In the genomic region with DNA sequence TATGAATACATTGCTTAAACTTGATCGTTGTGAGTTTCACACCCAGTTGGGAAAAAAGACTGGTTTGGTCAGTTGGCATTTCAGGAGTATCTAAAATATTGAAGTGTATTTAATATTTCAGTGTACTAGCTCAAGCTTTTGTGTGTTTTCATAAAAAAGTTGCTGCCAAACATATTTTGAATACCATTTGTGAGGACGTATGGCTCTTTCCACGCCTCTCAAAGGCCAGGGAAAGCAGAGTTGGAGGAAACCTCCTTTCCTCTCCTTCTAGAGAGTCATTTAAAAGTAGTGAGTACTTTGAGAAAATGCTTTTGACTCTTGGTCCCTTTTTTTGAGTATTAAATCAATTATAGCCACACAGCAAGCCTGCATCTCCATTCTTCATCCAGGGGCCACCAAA, we compare ENCODE assay signal across 14 cellular contexts.
"Had no signal": no experiment of that assay in that cellular context is flagged by ENCODE, and none has a peak within 500 bp of the region (broad histone marks: within the 10 kb centered on the region; RNA-seq: fewer than 3 reads in every experiment).

No MANE protein-coding gene starts in this region.

- H3K4me3 Mint-ChIP-seq: central memory CD8-positive, alpha-beta T cell; nephron progenitor cell; stimulated activated naive B cell treated with anti-CD40 and anti-IgM and Interleukin-4, amounts not matched to agents 10 μg/mL and 1 μg/mL and 100 μg/mL, for 72 hours had no signal

- H3K4me1 Mint-ChIP-seq: central memory CD8-positive, alpha-beta T cell had no signal

- ATAC-seq: activated naive CD4-positive, alpha-beta T cell treated with anti-CD3 and anti-CD28 coated beads, Interleukin-2, amount 50 U/mL, for 72 hours; body of pancreas; left lobe of liver; stimulated activated naive B cell treated with anti-CD40 and anti-IgM and Interleukin-4, amounts not matched to agents 10 μg/mL and 1 μg/mL and 100 μg/mL, for 72 hours had no signal

- H3K9me3 Mint-ChIP-seq: central memory CD8-positive, alpha-beta T cell had no signal

- H3K27me3 Mint-ChIP-seq: central memory CD8-positive, alpha-beta T cell; stimulated activated naive B cell treated with anti-CD40 and anti-IgM and Interleukin-4, amounts not matched to agents 10 μg/mL and 1 μg/mL and 100 μg/mL, for 72 hours had no signal

- H3K27ac Mint-ChIP-seq: activated naive CD4-positive, alpha-beta T cell treated with anti-CD3 and anti-CD28 coated beads, Interleukin-2, amount 50 U/mL, for 72 hours; nephron progenitor cell; stimulated activated naive B cell treated with anti-CD40 and anti-IgM and Interleukin-4, amounts not matched to agents 10 μg/mL and 1 μg/mL and 100 μg/mL, for 72 hours had no signal

- H3K4me1 ChIP-seq: body of pancreas had no signal

- FAIRE-seq: keratinocyte had no signal

- H3K9me3 ChIP-seq: body of pancreas had no signal

- H3K27ac ChIP-seq: body of pancreas, hepatocyte had no signal

- H3K27me3 ChIP-seq: body of pancreas, hepatocyte had no signal

- DNase-seq: activated gamma-delta T cell treated with Interleukin-2 at 50 U/mL for 16 hours; body of pancreas; cortex of kidney; effector CD4-positive, alpha-beta T cell; mammary epithelial cell; nephron progenitor cell; occipital lobe; retina; stimulated activated naive B cell treated with anti-CD40 and anti-IgM and Interleukin-4, amounts not matched to agents 10 μg/mL and 1 μg/mL and 100 μg/mL, for 72 hours had no signal

- H3K4me3 ChIP-seq: body of pancreas, hepatocyte had no signal
